Comparison of ENCODE assay signal across 8 cellular contexts in genomic region chr11:47454251-47454650, GRCh38. TPM values are rescaled to one million over a fixed set of nuclear protein-coding genes. Genes with fewer than 3 reads are reported as not detected.
DNase-seq lines count a peak whose midpoint lies in the region; ATAC-seq and TF ChIP-seq lines count a peak whose summit lies in the region.
"Not testable (repeated sequence)": the region's sequence is repeated elsewhere in the genome, so short reads cannot be mapped to it uniquely, and the experiment has no call there.

No MANE protein-coding gene starts in this region.

- TF ChIP-seq POLR2A in stomach (IDR thresholded peaks at IDR 0.05), result not testable (repeated sequence)

- H3K9me3 ChIP-seq in DND-41 (ENCODE audit: insufficient read depth, low read length, severe bottlenecking); stomach: not testable (repeated sequence)

- TF ChIP-seq CTCF in DND-41 (IDR thresholded peaks at IDR 0.05; ENCODE audit: borderline replicate concordance, extremely low read depth, low read length, poor library complexity, severe bottlenecking) (peak; percentile 90), stomach (IDR thresholded peaks at IDR 0.05) (peak in 5 of 7 experiments; percentile 58 to 85 (median 67))

- H3K79me2 ChIP-seq in DND-41 (ENCODE audit: insufficient read depth, low read length), result not testable (repeated sequence)

- H3K4me2 ChIP-seq in DND-41 (ENCODE audit: insufficient read depth, low read length), result not testable (repeated sequence)

- H2AFZ ChIP-seq in DND-41 (ENCODE audit: low read depth, low read length), result peak overlapping the region; percentile 65

- not testable (repeated sequence) for H3K36me3 Mint-ChIP-seq in T-cell; activated naive CD8-positive, alpha-beta T cell treated with anti-CD3 and anti-CD28 coated beads for 36 hours

- ATAC-seq in DND-41 (ENCODE audit: insufficient read depth, low read depth) (peak; percentile 91), HG02610 (IDR thresholded peaks at IDR 0.05; ENCODE audit: unreplicated experiment) (peak; percentile 61), T-cell (replicated peaks in 1 of 4) (peak; percentile 84 to 95 (median 88))

- CTCF ChIA-PET in T-cell (lab: Charles Lee), result interaction anchor here (0.5 to 1.6 kb wide), 32 partner anchors 11 to 1536 kb away, joined by 3 to 6 read pairs (median 4); partner anchors contain the start of genes ARFGAP2 (in 1 of the 2) and DDB2 (in 1 of the 2)

- H3K27ac ChIP-seq in DND-41 (ENCODE audit: low read length); stomach: not testable (repeated sequence)

- intact Hi-C loops in stomach (cut with DNase I; ENCODE audit: low total_unique reads), result loop anchor here (10.0 kb wide), 1 partner anchor 1029 kb away; no protein-coding TSS in a partner anchor

- H3K9me3 Mint-ChIP-seq in T-cell; activated naive CD8-positive, alpha-beta T cell treated with anti-CD3 and anti-CD28 coated beads for 36 hours: not testable (repeated sequence)

- POLR2A ChIA-PET in T-cell (lab: Charles Lee), result interaction anchor here (0.6 kb wide), 4 partner anchors 87 to 329 kb away, joined by 3 to 5 read pairs (median 4); no protein-coding TSS in a partner anchor

- not testable (repeated sequence) for H3K27me3 ChIP-seq in DND-41 (ENCODE audit: insufficient read depth, low read length, poor library complexity); stomach

- not testable (repeated sequence) for H3K4me1 ChIP-seq in DND-41 (ENCODE audit: insufficient read depth, low read length); stomach

- not testable (repeated sequence) for H3K4me1 Mint-ChIP-seq in T-cell; activated naive CD8-positive, alpha-beta T cell treated with anti-CD3 and anti-CD28 coated beads for 36 hours

- H3K36me3 ChIP-seq in DND-41 (ENCODE audit: insufficient read depth, low read length); stomach: not testable (repeated sequence)

- H3K4me3 ChIP-seq in DND-41 (ENCODE audit: low read depth in 1 of 2, low read length in 2 of 2); stomach: not testable (repeated sequence)

- not testable (repeated sequence) for H4K20me1 ChIP-seq in DND-41 (ENCODE audit: insufficient read depth, low read length)

- H3K27ac Mint-ChIP-seq in T-cell; activated naive CD8-positive, alpha-beta T cell treated with anti-CD3 and anti-CD28 coated beads for 36 hours: not testable (repeated sequence)

- DNase-seq in DND-41, result peak; percentile 79
- DNase-seq in NCI-H2081 treated with DMSO at 0.1 percent for 48 hours (lab: John Stamatoyannopoulos, UW), result peak; percentile 71
- DNase-seq in T-cell, result peak; percentile 21 to 77 (median 60)
- peak; percentile 67 for DNase-seq in activated naive CD8-positive, alpha-beta T cell treated with anti-CD3 and anti-CD28 coated beads for 36 hours
- peak; percentile 67 for DNase-seq in globus pallidus (ENCODE audit: low spot score)
- peak; percentile 61 for DNase-seq in occipital lobe (lab: John Stamatoyannopoulos, UW)
- peak; percentile 73 for DNase-seq in stomach

- WGBS in stomach, 5 donors, result 5 to 17% (median 10%) methylated on average over 5 to 7 of the region's 7 CpGs

- not testable (repeated sequence) for H3K9ac ChIP-seq in DND-41 (ENCODE audit: low read depth, low read length)

- H3K27me3 Mint-ChIP-seq in T-cell; activated naive CD8-positive, alpha-beta T cell treated with anti-CD3 and anti-CD28 coated beads for 36 hours: not testable (repeated sequence)

- not testable (repeated sequence) for H3K4me3 Mint-ChIP-seq in T-cell; activated naive CD8-positive, alpha-beta T cell treated with anti-CD3 and anti-CD28 coated beads for 36 hours

- TF ChIP-seq EP300 in stomach (IDR thresholded peaks at IDR 0.05), result not testable (repeated sequence)

RNA-seq across cellular contexts. Expression of gene RAPSN, which starts 5.3 kb away (rescaled TPM):
- 1 to 10 TPM; 1.1 to 3.4 (median 1.4) TPM for total RNA-seq in T-cell
- total RNA-seq in activated naive CD8-positive, alpha-beta T cell treated with anti-CD3 and anti-CD28 coated beads for 36 hours, result under 1 TPM in 1 of 2 experiments, not detected in 1; 0.19 TPM
- total RNA-seq in occipital lobe, result not detected
- total RNA-seq in stomach, result 1 to 10 TPM in 2 of 5 donors, not detected in 3; 1.1 to 1.2 TPM
- under 1 TPM in 1 of 3 donors, not detected in 2; 0.20 TPM for polyA plus RNA-seq in stomach

RNA-seq across cellular contexts. Expression of gene PSMC3, which starts 28.0 kb away (rescaled TPM):
- 10 to 100 TPM; 48.6 to 64.4 (median 55.0) TPM for total RNA-seq in T-cell
- total RNA-seq in activated naive CD8-positive, alpha-beta T cell treated with anti-CD3 and anti-CD28 coated beads for 36 hours, result 100 to 1,000 TPM; 168 to 176 TPM
- total RNA-seq in occipital lobe, result 69.1 TPM
- 100 to 1,000 TPM in 2 of 5 donors, 10 to 100 TPM in 2, 1 to 10 TPM in 1; 8.1 to 147 (median 65.9) TPM for total RNA-seq in stomach
- polyA plus RNA-seq in stomach, result 100 to 1,000 TPM; 143 to 175 (median 145) TPM

RNA-seq across cellular contexts. Expression of gene SLC39A13, which starts 45.9 kb away (rescaled TPM):
- total RNA-seq in T-cell (10 to 100 TPM; 45.6 to 67.0 (median 65.2) TPM), occipital lobe (8.9 TPM), stomach (100 to 1,000 TPM in 1 of 5 donors, 10 to 100 TPM in 3, 1 to 10 TPM in 1; 7.0 to 158 (median 24.8) TPM)
- total RNA-seq in activated naive CD8-positive, alpha-beta T cell treated with anti-CD3 and anti-CD28 coated beads for 36 hours, result 10 to 100 TPM; 10.9 to 11.4 TPM
- polyA plus RNA-seq in stomach, result 10 to 100 TPM; 21.7 to 33.6 (median 27.1) TPM
